ENCODE assay signal across 10 cellular contexts in genomic region chr17:57899822-57900221, GRCh38. TPM values are rescaled to one million over a fixed set of nuclear protein-coding genes. Genes with fewer than 3 reads are reported as not detected.
A peak's percentile ranks its signal among the peaks of the same experiment; 100 is the strongest.
DNase-seq lines count a peak whose midpoint lies in the region; ATAC-seq and TF ChIP-seq lines count a peak whose summit lies in the region.
"Had no signal": no experiment of that assay in that cellular context is flagged by ENCODE, and none has a peak within 500 bp of the region (broad histone marks: within the 10 kb centered on the region; RNA-seq: fewer than 3 reads in every experiment).

No MANE protein-coding gene starts in this region.

- no peaks in the 10 kb centered on the region for H3K9me3 ChIP-seq in neural progenitor cell (ENCODE audit: low read depth)

- no peaks in the 10 kb centered on the region for H3K79me2 ChIP-seq in neural progenitor cell (ENCODE audit: low read depth)

- H3K4me1 ChIP-seq in neural progenitor cell = peaks cover 48% of the 10 kb centered on the region

- H3K36me3 ChIP-seq in neural progenitor cell = no peaks in the 10 kb centered on the region

- H3K4me3 Mint-ChIP-seq in neural progenitor cell (peak overlapping the region; percentile 54), glutamatergic neuron (ENCODE audit: unreplicated experiment) (no peak overlapping the region)
- H3K4me3 Mint-ChIP-seq: activated naive CD4-positive, alpha-beta T cell treated with anti-CD3 and anti-CD28 coated beads, Interleukin-2, amount 50 U/mL, for 24 hours had no signal

- H3K9ac ChIP-seq in neural progenitor cell = no peak overlapping the region

- H3K27ac ChIP-seq in dorsolateral prefrontal cortex = peak overlapping the region; percentile 11 to 100 (median 91)
- no peak overlapping the region for H3K27ac ChIP-seq in neural progenitor cell

- H3K27me3 ChIP-seq in dorsolateral prefrontal cortex = no peaks in the 10 kb centered on the region
- H3K27me3 ChIP-seq in neural progenitor cell = no peaks in the 10 kb centered on the region

- TF ChIP-seq POLR2A in NB4 (IDR thresholded peaks at IDR 0.05; ENCODE audit: extremely low read depth, insufficient read length) = no peak

- H3K9me3 Mint-ChIP-seq in neural progenitor cell (no peaks in the 10 kb centered on the region), glutamatergic neuron (ENCODE audit: unreplicated experiment) (peaks cover 4% of the 10 kb centered on the region)
- H3K9me3 Mint-ChIP-seq: activated naive CD4-positive, alpha-beta T cell treated with anti-CD3 and anti-CD28 coated beads, Interleukin-2, amount 50 U/mL, for 24 hours had no signal

- DNase-seq in Ammon's horn (ENCODE audit: low spot score) (peak; percentile 64), NB4 (ENCODE audit: low read depth) (peak; percentile 74), dorsolateral prefrontal cortex (no peak), neural progenitor cell (ENCODE audit: low spot score) (no peak), iPS-NIHi7 (ENCODE audit: extremely low spot score) (no peak), glutamatergic neuron (no peak)
- no peak for DNase-seq in stimulated activated naive CD8-positive, alpha-beta T cell treated with anti-CD3 and anti-CD28 coated beads, Interleukin-15, Interleukin-2, amounts not matched to agents 100 U/mL and 50 U/mL, for 24 hours
- DNase-seq: H7 had no signal

- H3K4me1 Mint-ChIP-seq in neural progenitor cell = peaks cover 87% of the 10 kb centered on the region
- H3K4me1 Mint-ChIP-seq in glutamatergic neuron (ENCODE audit: low read depth, unreplicated experiment) = peaks cover 25% of the 10 kb centered on the region

- H3K27ac Mint-ChIP-seq in neural progenitor cell (peak overlapping the region; percentile 96), glutamatergic neuron (ENCODE audit: unreplicated experiment) (no peak overlapping the region)
- H3K27ac Mint-ChIP-seq: activated naive CD4-positive, alpha-beta T cell treated with anti-CD3 and anti-CD28 coated beads, Interleukin-2, amount 50 U/mL, for 24 hours had no signal

- peaks cover 6% of the 10 kb centered on the region for H4K20me1 ChIP-seq in neural progenitor cell (ENCODE audit: low read depth)

- H3K36me3 Mint-ChIP-seq in neural progenitor cell = peaks cover 2% of the 10 kb centered on the region
- no peaks in the 10 kb centered on the region for H3K36me3 Mint-ChIP-seq in glutamatergic neuron (ENCODE audit: unreplicated experiment)
- H3K36me3 Mint-ChIP-seq: activated naive CD4-positive, alpha-beta T cell treated with anti-CD3 and anti-CD28 coated beads, Interleukin-2, amount 50 U/mL, for 24 hours had no signal

- ATAC-seq in stimulated activated naive CD8-positive, alpha-beta T cell treated with anti-CD3 and anti-CD28 coated beads, Interleukin-15, Interleukin-2, amounts not matched to agents 100 U/mL and 50 U/mL, for 24 hours = no peak
- no peak for ATAC-seq in GM19351 (IDR thresholded peaks at IDR 0.05; ENCODE audit: unreplicated experiment)

- no peak overlapping the region for H2AFZ ChIP-seq in neural progenitor cell (replicated peaks)

- intact Hi-C loops in dorsolateral prefrontal cortex (cut with DNase I) = loop anchor here in 1 of 2 donors (5.0 to 10.0 kb wide), 2 partner anchors 38 to 95 kb away; no protein-coding TSS in a partner anchor

- TF ChIP-seq CTCF in NB4 (IDR thresholded peaks at IDR 0.05; ENCODE audit: low read depth, low read length) (no peak), dorsolateral prefrontal cortex (IDR thresholded peaks at IDR 0.05 in 54 of 56, conservative IDR thresholded peaks at IDR 0.05 in 2 of 56; ENCODE audit: low read depth in 1 of 56, partially characterized antibody in 56 of 56) (no peak), neural progenitor cell (IDR thresholded peaks at IDR 0.05) (no peak), glutamatergic neuron (IDR thresholded peaks at IDR 0.05; ENCODE audit: partially characterized antibody, unreplicated experiment) (no peak)

- H3K4me2 ChIP-seq in neural progenitor cell = peak overlapping the region; percentile 67

- H3K27me3 Mint-ChIP-seq in neural progenitor cell (ENCODE audit: insufficient read depth, low read depth) (peaks cover 12% of the 10 kb centered on the region), glutamatergic neuron (ENCODE audit: unreplicated experiment) (peaks cover 2% of the 10 kb centered on the region)
- H3K27me3 Mint-ChIP-seq: activated naive CD4-positive, alpha-beta T cell treated with anti-CD3 and anti-CD28 coated beads, Interleukin-2, amount 50 U/mL, for 24 hours had no signal

- H3K4me3 ChIP-seq in NB4 (ENCODE audit: low read depth, low read length) (no peak overlapping the region), dorsolateral prefrontal cortex (no peak overlapping the region), neural progenitor cell (no peak overlapping the region)

- H3F3A ChIP-seq in neural progenitor cell (ENCODE audit: low read depth) = peaks cover 32% of the 10 kb centered on the region

RNA-seq across cellular contexts. Expression of gene MRPS23, which starts 50.0 kb away (rescaled TPM):
- 10 to 100 TPM; 32.8 to 72.7 (median 51.3) TPM for total RNA-seq in dorsolateral prefrontal cortex
- total RNA-seq in neural progenitor cell (ENCODE audit: low replicate concordance) = 16.4 and 33.3 TPM in 2 replicates
- 50.0 TPM for total RNA-seq in glutamatergic neuron (ENCODE audit: unreplicated experiment)

RNA-seq across cellular contexts. Expression of gene CUEDC1, which starts 55.4 kb away (rescaled TPM):
- total RNA-seq in dorsolateral prefrontal cortex (100 to 1,000 TPM in 1 of 120 experiments, 10 to 100 TPM in 119; 17.3 to 105 (median 33.6) TPM), neural progenitor cell (ENCODE audit: low replicate concordance) (8.8 and 14.7 TPM in 2 replicates), glutamatergic neuron (ENCODE audit: unreplicated experiment) (22.9 TPM)

Comparison
In these comparisons a context has a peak if more than half of its experiments do, and no peak if none do; other contexts are left out.
1. DNase-seq: peak in Ammon's horn (single experiment) and NB4 (single experiment); none in dorsolateral prefrontal cortex (0 of 10), neural progenitor cell (single experiment), stimulated activated naive CD8-positive, alpha-beta T cell treated with anti-CD3 and anti-CD28 coated beads, Interleukin-15, Interleukin-2, amounts not matched to agents 100 U/mL and 50 U/mL, for 24 hours (single experiment), iPS-NIHi7 (single experiment) and glutamatergic neuron (single experiment).